12 cellular contexts compared by ENCODE assay signal in the genomic region with DNA sequence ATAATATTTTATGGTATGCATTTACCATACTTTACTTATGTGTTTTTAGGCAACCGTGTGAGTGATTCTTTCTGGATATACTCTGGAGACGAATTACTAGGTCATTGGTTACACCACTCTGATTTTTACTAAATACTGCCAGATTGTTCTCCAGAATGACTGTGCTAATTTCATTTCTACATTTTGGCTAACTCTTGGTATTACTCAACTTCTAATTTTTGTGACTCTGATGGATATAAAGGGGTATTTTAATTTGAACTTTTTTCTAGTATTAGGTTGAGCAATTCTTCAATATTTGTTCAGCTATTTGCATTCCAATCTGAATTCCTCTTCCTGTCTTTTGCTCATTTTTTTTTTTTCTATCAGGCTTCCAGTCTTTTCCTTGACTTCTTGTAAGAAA.
A peak's percentile ranks its signal among the peaks of the same experiment; 100 is the strongest.
DNase-seq lines count a peak whose midpoint lies in the region; ATAC-seq and TF ChIP-seq lines count a peak whose summit lies in the region.
"Had no signal": no experiment of that assay in that cellular context is flagged by ENCODE, and none has a peak within 500 bp of the region (broad histone marks: within the 10 kb centered on the region; RNA-seq: fewer than 3 reads in every experiment).

No MANE protein-coding gene starts in this region.

- H3K4me3 ChIP-seq in adipocyte (ENCODE audit: low read length) (peak overlapping the region; percentile 51), A673 (ENCODE audit: low read depth, low read length, poor library complexity, severe bottlenecking) (no peak overlapping the region)
- H3K4me3 ChIP-seq: cardiac muscle cell had no signal

- H3K9me3 ChIP-seq in adipocyte (ENCODE audit: control insufficient read depth, low read length): no peaks in the 10 kb centered on the region
- no peaks in the 10 kb centered on the region for H3K9me3 ChIP-seq in A673 (ENCODE audit: low read depth, low read length, poor library complexity, severe bottlenecking)

- no peak overlapping the region for H3K27ac ChIP-seq in A673 (ENCODE audit: low read depth, low read length, poor library complexity, severe bottlenecking)
- H3K27ac ChIP-seq: cardiac muscle cell had no signal

- CTCF ChIA-PET in A673 (lab: Charles Lee): no interaction called here

- BruUV-seq in A673 (replicated peaks; lab: Mats Ljungman, UMichigan): no TSS peak

- H3K27me3 ChIP-seq in adipocyte (replicated peaks; ENCODE audit: control insufficient read depth, insufficient read depth, low read length) (no peaks in the 10 kb centered on the region), A673 (replicated peaks; ENCODE audit: insufficient read depth, low read depth, low read length, poor library complexity) (no peaks in the 10 kb centered on the region)
- H3K27me3 ChIP-seq: cardiac muscle cell had no signal

- DNase-seq in NOMO-1 (lab: John Stamatoyannopoulos, UW; ENCODE audit: unreplicated experiment in 2 of 2) (peak; percentile 41 to 60), NOMO-1 treated with dmso at 0.1 percent for 144 hours (lab: John Stamatoyannopoulos, UW; ENCODE audit: unreplicated experiment) (no peak), adipocyte (ENCODE audit: low read depth) (peak; percentile 88), stromal cell of bone marrow (ENCODE audit: low read depth) (peak; percentile 78), A673 (ENCODE audit: low spot score) (no peak), superior temporal gyrus (ENCODE audit: extremely low spot score) (no peak)
- DNase-seq: kidney glomerular epithelial cell; NCI-H2171; stimulated activated CD4-positive, alpha-beta T cell treated with anti-CD3 and anti-CD28 coated beads, Interleukin-1b, Interleukin-23, amount 100 ng/mL, for 48 hours had no signal

- POLR2A ChIA-PET in A673 (lab: Charles Lee; ENCODE audit: low non-redundant PET): no interaction called here

- peak overlapping the region; percentile 77 for H3K9ac ChIP-seq in adipocyte (ENCODE audit: low read length)

- TF ChIP-seq CTCF in A673 (conservative IDR thresholded peaks at IDR 0.05; ENCODE audit: low read depth, low read length): no peak

- ATAC-seq in HG02852 (IDR thresholded peaks at IDR 0.05; ENCODE audit: unreplicated experiment) (peak; percentile 92), esophagus mucosa (no peak)

- intact Hi-C loops in A673 (cut with micrococcal nuclease; ENCODE audit: unreplicated experiment): no loop called here

- H3K36me3 ChIP-seq in adipocyte (ENCODE audit: control insufficient read depth, insufficient read depth, low read length, severe bottlenecking) (no peaks in the 10 kb centered on the region), A673 (ENCODE audit: insufficient read depth, low read length, poor library complexity, severe bottlenecking) (no peaks in the 10 kb centered on the region)
- H3K36me3 ChIP-seq: cardiac muscle cell had no signal

- peaks cover 16% of the 10 kb centered on the region for H3K4me1 ChIP-seq in adipocyte (ENCODE audit: control insufficient read depth, insufficient read depth, low read length)
- H3K4me1 ChIP-seq in A673 (ENCODE audit: insufficient read depth, low read length, poor library complexity, severe bottlenecking): no peaks in the 10 kb centered on the region

Comparison
In these comparisons a context has a peak if more than half of its experiments do, and no peak if none do; other contexts are left out.
1. DNase-seq: peak in NOMO-1 (2 of 2), adipocyte (single experiment) and stromal cell of bone marrow (single experiment); none in NOMO-1 treated with dmso at 0.1 percent for 144 hours (single experiment), A673 (single experiment) and superior temporal gyrus (single experiment).